ENCODE assay signal across 7 cellular contexts in the genomic region with DNA sequence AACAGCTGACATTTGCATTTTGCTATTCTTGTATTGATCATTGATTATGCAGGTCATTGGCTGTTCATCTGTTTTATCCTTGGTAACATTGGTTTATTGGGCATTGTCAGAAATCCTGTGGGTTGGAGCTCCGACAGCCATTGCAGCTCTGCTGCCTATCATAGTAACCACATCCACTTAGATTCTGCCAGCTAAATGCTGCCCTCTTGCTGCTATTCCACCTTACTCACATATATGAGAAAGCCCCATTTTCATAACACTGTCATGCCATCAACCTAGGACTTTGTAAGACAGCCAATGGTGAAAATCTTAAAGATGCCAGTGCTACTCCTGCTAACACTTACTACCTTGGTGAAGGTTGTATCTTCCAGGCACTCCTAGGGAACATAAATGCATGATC.
DNase-seq lines count a peak whose midpoint lies in the region; ATAC-seq and TF ChIP-seq lines count a peak whose summit lies in the region.

No MANE protein-coding gene starts in this region.

- H3K36me3 ChIP-seq in WERI-Rb-1 (no peaks in the 10 kb centered on the region), right lobe of liver (no peaks in the 10 kb centered on the region)

- WGBS in right lobe of liver (ENCODE audit: insufficient coverage, low coverage, low lambda C conversion rate, missing lambda C conversion rate), result 33% methylated on average over 1 of the region's 1 CpG

- H3K9me3 ChIP-seq in WERI-Rb-1 (ENCODE audit: severe bottlenecking) (no peaks in the 10 kb centered on the region), right lobe of liver (no peaks in the 10 kb centered on the region)

- H3K4me1 ChIP-seq in right lobe of liver, result no peaks in the 10 kb centered on the region

- TF ChIP-seq CTCF in WERI-Rb-1 (IDR thresholded peaks at IDR 0.05; ENCODE audit: low read depth, low read length) (peak; percentile 30; the same call in 1 of the 2 replicates), right lobe of liver (IDR thresholded peaks at IDR 0.05) (peak in 3 of 4 donors; percentile 14 to 34 (median 28))

- ATAC-seq in HG02884 (IDR thresholded peaks at IDR 0.05; ENCODE audit: unreplicated experiment) (peak; percentile 69), right lobe of liver (peak in 3 of 4 donors; percentile 45 to 52 (median 50))

- in situ Hi-C loops in G401 (cut with HindIII; ENCODE audit: low sequenced_read_pairs), result no loop called here

- H3K27me3 ChIP-seq in WERI-Rb-1 (ENCODE audit: insufficient read depth, low read depth, severe bottlenecking), result peaks cover 17% of the 10 kb centered on the region
- no peaks in the 10 kb centered on the region for H3K27me3 ChIP-seq in right lobe of liver

- DNase-seq in G401 (ENCODE audit: low spot score), result peak; percentile 5
- DNase-seq in WERI-Rb-1, result no peak
- no peak for DNase-seq in right lobe of liver
- no peak for DNase-seq in hypothalamus (lab: John Stamatoyannopoulos, UW)
- DNase-seq in activated CD8-positive, alpha-beta memory T cell treated with anti-CD3 and anti-CD28 coated beads, Interleukin-2, amount 50 U/mL, for 48 hours, result no peak
- no peak for DNase-seq in stimulated activated CD8-positive, alpha-beta memory T cell treated with anti-CD3 and anti-CD28 coated beads, Interleukin-4, amount 100 ng/mL, for 48 hours

- no peak for TF ChIP-seq POLR2A in right lobe of liver (IDR thresholded peaks at IDR 0.05)

- H3K4me3 ChIP-seq in WERI-Rb-1 (ENCODE audit: low read depth, low read length) (no peak overlapping the region), right lobe of liver (no peak overlapping the region)

- no peak overlapping the region for H3K27ac ChIP-seq in WERI-Rb-1
- H3K27ac ChIP-seq in right lobe of liver, result no peak overlapping the region

- intact Hi-C loops in right lobe of liver (cut with DNase I), result no loop called here
